In genomic region chr10:109851595-109851994, GRCh38 we compare ENCODE assay signal across 20 cellular contexts.
DNase-seq lines count a peak whose midpoint lies in the region; FAIRE-seq and TF ChIP-seq lines count a peak whose summit lies in the region.
"Had no signal": no experiment of that assay in that cellular context is flagged by ENCODE, and none has a peak within 500 bp of the region (broad histone marks: within the 10 kb centered on the region; RNA-seq: fewer than 3 reads in every experiment).

No MANE protein-coding gene starts in this region.

- H3K4me3 ChIP-seq in Jurkat, Clone E6-1 (ENCODE audit: low read length) = no peak overlapping the region
- no peak overlapping the region for H3K4me3 ChIP-seq in endothelial cell of umbilical vein (replicated peaks in 1 of 3; ENCODE audit: insufficient read depth in 1 of 3, low read depth in 1 of 3, low read length in 3 of 3)
- H3K4me3 ChIP-seq in neural progenitor cell = no peak overlapping the region
- H3K4me3 ChIP-seq in esophagus muscularis mucosa = no peak overlapping the region
- H3K4me3 ChIP-seq: GM23248, K562 had no signal

- no peaks in the 10 kb centered on the region for H4K20me1 ChIP-seq in endothelial cell of umbilical vein (replicated peaks; ENCODE audit: control insufficient read depth, extremely low read depth, insufficient read depth, low read length)
- H4K20me1 ChIP-seq in neural progenitor cell (ENCODE audit: low read depth) = no peaks in the 10 kb centered on the region

- no peaks in the 10 kb centered on the region for H3K9me3 Mint-ChIP-seq in neural progenitor cell
- H3K9me3 Mint-ChIP-seq: CD4-positive, CD25-positive, alpha-beta regulatory T cell; HFFc6 had no signal

- H3K9me3 ChIP-seq in endothelial cell of umbilical vein (replicated peaks; ENCODE audit: control insufficient read depth, insufficient read depth, low read length) (no peaks in the 10 kb centered on the region), neural progenitor cell (ENCODE audit: low read depth) (no peaks in the 10 kb centered on the region), esophagus muscularis mucosa (no peaks in the 10 kb centered on the region)
- H3K9me3 ChIP-seq: BE2C, Caco-2 had no signal

- no peak for FAIRE-seq in endothelial cell of umbilical vein (lab: Jason Lieb, UNC)
- FAIRE-seq: A204.1, D721Med, K562 had no signal

- H3K9ac ChIP-seq in endothelial cell of umbilical vein (replicated peaks; ENCODE audit: extremely low read depth, insufficient read depth, low read length) (no peak overlapping the region), neural progenitor cell (no peak overlapping the region)
- H3K9ac ChIP-seq: GM23248 had no signal

- BruUV-seq in endothelial cell of umbilical vein (replicated peaks; lab: Mats Ljungman, UMichigan) = no TSS peak

- 83% methylated on average over 4 of the region's 4 CpGs for WGBS in esophagus muscularis mucosa

- H3K4me1 ChIP-seq in endothelial cell of umbilical vein (ENCODE audit: control insufficient read depth, extremely low read depth, insufficient read depth, low read length) = no peaks in the 10 kb centered on the region
- H3K4me1 ChIP-seq in neural progenitor cell = no peaks in the 10 kb centered on the region
- H3K4me1 ChIP-seq in esophagus muscularis mucosa = peaks cover 0 to 13% (median 12%) of the 10 kb centered on the region in 4 donors
- H3K4me1 ChIP-seq: Caco-2 had no signal

- H2AFZ ChIP-seq in endothelial cell of umbilical vein (ENCODE audit: low read depth, low read length) (no peak overlapping the region), neural progenitor cell (replicated peaks) (peak overlapping the region; percentile 36)
- H2AFZ ChIP-seq: GM23248 had no signal

- no peaks in the 10 kb centered on the region for H3K36me3 ChIP-seq in endothelial cell of umbilical vein (ENCODE audit: control insufficient read depth in 2 of 2, extremely low read depth in 1 of 2, insufficient read depth in 2 of 2, low read length in 2 of 2)
- no peaks in the 10 kb centered on the region for H3K36me3 ChIP-seq in neural progenitor cell
- H3K36me3 ChIP-seq in esophagus muscularis mucosa = no peaks in the 10 kb centered on the region
- H3K36me3 ChIP-seq: BE2C had no signal

- H3K27me3 ChIP-seq in endothelial cell of umbilical vein (ENCODE audit: control insufficient read depth in 2 of 2, insufficient read depth in 2 of 2, low read length in 2 of 2) (peaks cover 0 to 2% of the 10 kb centered on the region in 2 experiments), neural progenitor cell (peaks cover 10% of the 10 kb centered on the region), esophagus muscularis mucosa (no peaks in the 10 kb centered on the region)
- H3K27me3 ChIP-seq: BE2C had no signal

- no peak overlapping the region for H3K27ac ChIP-seq in endothelial cell of umbilical vein (ENCODE audit: insufficient read depth, low read depth, low read length)
- no peak overlapping the region for H3K27ac ChIP-seq in neural progenitor cell
- no peak overlapping the region for H3K27ac ChIP-seq in esophagus muscularis mucosa (replicated peaks in 1 of 4)
- H3K27ac ChIP-seq: GM23248, HL-60 had no signal

- TF ChIP-seq CTCF in endothelial cell of umbilical vein (IDR thresholded peaks at IDR 0.05; ENCODE audit: extremely low read depth in 1 of 2, insufficient read depth in 1 of 2, low read depth in 1 of 2, low read length in 2 of 2) (no peak), neural progenitor cell (IDR thresholded peaks at IDR 0.05) (no peak), esophagus muscularis mucosa (IDR thresholded peaks at IDR 0.05) (no peak)

- H3K27ac Mint-ChIP-seq in neural progenitor cell = no peak overlapping the region
- H3K27ac Mint-ChIP-seq: CD4-positive, CD25-positive, alpha-beta regulatory T cell; HFFc6 had no signal

- CTCF ChIA-PET in endothelial cell of umbilical vein (lab: Charles Lee) = interaction anchor here (1.0 to 1.9 kb wide), 3 partner anchors 8 to 33 kb away, joined by 3 to 7 read pairs (median 4); no protein-coding TSS in a partner anchor

- dilution Hi-C loops in endothelial cell of umbilical vein (cut with MboI; ENCODE audit: extremely low pct_ligation_motif_present, low sequenced_read_pairs) = no loop called here

- H3K4me2 ChIP-seq in endothelial cell of umbilical vein (ENCODE audit: insufficient read depth, low read length) (no peak overlapping the region), neural progenitor cell (no peak overlapping the region)

- H3F3A ChIP-seq in neural progenitor cell (ENCODE audit: low read depth) = peaks cover 5% of the 10 kb centered on the region

- H3K4me3 Mint-ChIP-seq in neural progenitor cell = no peak overlapping the region
- H3K4me3 Mint-ChIP-seq: CD4-positive, CD25-positive, alpha-beta regulatory T cell; HFFc6 had no signal

- intact Hi-C loops in endothelial cell of umbilical vein (cut with micrococcal nuclease) = no loop called here
- intact Hi-C loops in esophagus muscularis mucosa (cut with DNase I) = no loop called here

- H3K27me3 Mint-ChIP-seq in neural progenitor cell (ENCODE audit: insufficient read depth, low read depth) = peaks cover 2% of the 10 kb centered on the region

- peak; percentile 5 for DNase-seq in ELF-1 (ENCODE audit: low read depth, low spot score)
- peak; percentile 67 for DNase-seq in Jurkat, Clone E6-1 (ENCODE audit: low read depth, low spot score)
- DNase-seq in endothelial cell of umbilical vein (ENCODE audit: low read depth, low spot score) = peak; percentile 10
- no peak for DNase-seq in neural progenitor cell (ENCODE audit: low spot score)
- DNase-seq in DMS 273 treated with DMSO at 0.1 percent for 48 hours (lab: John Stamatoyannopoulos, UW) = no peak
- DNase-seq in medulla oblongata (ENCODE audit: extremely low spot score) = no peak
- no peak for DNase-seq in esophagus muscularis mucosa (ENCODE audit: extremely low spot score)
- DNase-seq: ACHN; BE2C; Caco-2; CD4-positive, CD25-positive, alpha-beta regulatory T cell; DMS79; GF-D8; GM23248; H7; HFFc6 had no signal

- POLR2A ChIA-PET in endothelial cell of umbilical vein (lab: Charles Lee) = no interaction called here

- TF ChIP-seq POLR2A in endothelial cell of umbilical vein (IDR thresholded peaks at IDR 0.05; ENCODE audit: low read depth, low read length) (no peak), esophagus muscularis mucosa (IDR thresholded peaks at IDR 0.05; ENCODE audit: low read depth) (no peak)

- H3K36me3 Mint-ChIP-seq in neural progenitor cell = no peaks in the 10 kb centered on the region
- H3K36me3 Mint-ChIP-seq: CD4-positive, CD25-positive, alpha-beta regulatory T cell had no signal

- H3K9me1 ChIP-seq in endothelial cell of umbilical vein (replicated peaks; ENCODE audit: control insufficient read depth, extremely low read depth, insufficient read depth, low read length) = no peaks in the 10 kb centered on the region

- no peaks in the 10 kb centered on the region for H3K79me2 ChIP-seq in endothelial cell of umbilical vein (ENCODE audit: control insufficient read depth, insufficient read depth, low read length)
- H3K79me2 ChIP-seq in neural progenitor cell (ENCODE audit: low read depth) = no peaks in the 10 kb centered on the region

- TF ChIP-seq EP300 in esophagus muscularis mucosa (IDR thresholded peaks at IDR 0.05) = no peak

- peaks cover 3% of the 10 kb centered on the region for H3K4me1 Mint-ChIP-seq in neural progenitor cell

TF ChIP-seq in endothelial cell of umbilical vein, 7 proteins besides CTCF, POLR2A, EP300 and RAD21:
- TF ChIP-seq FOS (IDR thresholded peaks at IDR 0.05; ENCODE audit: borderline replicate concordance, insufficient read depth, low read length) (no peak), POLR2AphosphoS5 (IDR thresholded peaks at IDR 0.05; ENCODE audit: insufficient read depth, low read depth, low read length) (no peak), EZH2 (IDR thresholded peaks at IDR 0.05; ENCODE audit: borderline replicate concordance, low read depth, low read length, severe bottlenecking) (no peak), JUN (IDR thresholded peaks at IDR 0.05; ENCODE audit: borderline replicate concordance, insufficient read depth, insufficient read length, low read depth) (no peak), MAX (IDR thresholded peaks at IDR 0.05; ENCODE audit: insufficient read depth, insufficient read length) (no peak), MYC (IDR thresholded peaks at IDR 0.05; ENCODE audit: low read depth, low read length) (no peak), GATA2 (IDR thresholded peaks at IDR 0.05; ENCODE audit: insufficient read depth, insufficient read length, low read depth, low read length) (no peak)

Comparison
In these comparisons a context has a peak if more than half of its experiments do, and no peak if none do; other contexts are left out.
1. DNase-seq: peak in ELF-1 (single experiment), Jurkat, Clone E6-1 (single experiment) and endothelial cell of umbilical vein (single experiment); none in neural progenitor cell (single experiment), DMS 273 treated with DMSO at 0.1 percent for 48 hours (single experiment), medulla oblongata (single experiment) and esophagus muscularis mucosa (single experiment).